Comparison of ENCODE assay signal across 29 cellular contexts in the genomic region with DNA sequence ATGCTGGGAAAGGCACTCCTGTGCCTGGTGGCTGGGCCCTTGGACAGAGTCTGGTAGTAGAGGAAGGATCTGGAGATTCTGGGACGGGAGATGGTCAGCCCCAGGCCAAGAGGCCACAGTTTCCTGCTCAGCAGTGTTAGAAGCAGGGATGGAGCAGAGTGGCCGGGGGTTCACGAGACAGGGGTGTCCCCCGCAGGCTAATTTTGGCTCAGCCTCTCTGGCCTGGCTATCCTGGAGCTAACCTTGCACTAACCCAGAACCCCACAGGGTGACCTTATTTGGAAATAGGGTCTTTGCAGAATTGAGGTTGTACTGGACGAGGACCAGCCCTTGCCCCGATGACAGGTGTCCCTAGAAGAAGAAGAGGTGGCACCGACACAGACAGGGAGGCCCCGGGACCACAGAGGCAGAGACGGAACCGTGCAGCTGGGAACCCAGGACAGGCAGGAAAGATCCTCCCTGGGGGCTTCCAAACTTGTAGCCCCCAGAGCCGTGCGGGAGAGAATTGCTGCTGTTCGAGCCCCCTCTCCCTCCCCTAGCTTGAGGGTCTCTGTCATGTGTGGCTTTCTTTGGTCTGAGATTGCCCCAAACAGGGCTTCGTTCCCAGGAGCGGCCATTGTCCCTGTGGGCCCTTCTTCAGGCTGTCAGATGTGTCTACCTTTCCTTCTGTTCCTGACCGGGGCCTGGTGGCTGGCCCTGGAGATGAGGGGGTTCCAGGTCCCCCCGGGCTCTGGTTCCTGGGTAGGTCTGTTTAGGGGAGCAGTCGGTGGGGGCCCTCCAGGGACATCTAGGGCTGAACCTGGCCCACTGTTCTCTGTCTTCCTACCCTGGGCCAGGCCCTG. TPM values are rescaled to one million over a fixed set of nuclear protein-coding genes. Genes with fewer than 3 reads are reported as not detected.
"Had no signal": no experiment of that assay in that cellular context is flagged by ENCODE, and none has a peak within 500 bp of the region (broad histone marks: within the 10 kb centered on the region; RNA-seq: fewer than 3 reads in every experiment).

No MANE protein-coding gene starts in this region.

- H3K4me1 ChIP-seq: adrenal gland, heart left ventricle, left lung, parathyroid adenoma, stomach, upper lobe of left lung had no signal

- ATAC-seq: heart left ventricle; left lung; naive thymus-derived CD4-positive, alpha-beta T cell; stimulated activated naive B cell treated with anti-CD40 and anti-IgM and Interleukin-4, amounts not matched to agents 10 μg/mL and 1 μg/mL and 100 μg/mL, for 72 hours had no signal

- H3K27ac Mint-ChIP-seq: activated CD4-positive, alpha-beta memory T cell treated with anti-CD3 and anti-CD28 coated beads for 36 hours; activated CD4-positive, alpha-beta T cell treated with anti-CD3 and anti-CD28 coated beads, Interleukin-2, amount 10 ng/mL, durations not matched to agents 24 days and 14 days; activated naive CD4-positive, alpha-beta T cell treated with anti-CD3 and anti-CD28 coated beads for 36 hours; activated naive CD8-positive, alpha-beta T cell treated with anti-CD3 and anti-CD28 coated beads for 36 hours; activated T-helper 1 cell treated with anti-CD3 and anti-CD28 coated beads, Interleukin-12 subunit alpha, Interleukin-12 subunit beta, Interleukin-2, Interleukin-4 antibody, amounts not matched to agents 30 ng/mL and 10 ng/mL and 1 ng/mL, durations not matched to agents 14 hours and 24 hours and 36 hours; naive thymus-derived CD4-positive, alpha-beta T cell; stimulated activated naive B cell treated with anti-CD40 and anti-IgM and Interleukin-4, amounts not matched to agents 10 μg/mL and 1 μg/mL and 100 μg/mL, for 72 hours had no signal

- H3K27ac ChIP-seq: adrenal gland, ascending aorta, cardiac muscle cell, heart left ventricle, left lung, parathyroid adenoma, stomach, thyroid gland, upper lobe of left lung had no signal

- H3K4me3 ChIP-seq: adrenal gland, ascending aorta, cardiac muscle cell, heart left ventricle, left lung, stomach, thyroid gland, upper lobe of left lung had no signal

- H3K27me3 ChIP-seq: adrenal gland, ascending aorta, cardiac muscle cell, thyroid gland, upper lobe of left lung had no signal

- H3K36me3 Mint-ChIP-seq: activated CD4-positive, alpha-beta memory T cell treated with anti-CD3 and anti-CD28 coated beads for 36 hours; activated naive CD8-positive, alpha-beta T cell treated with anti-CD3 and anti-CD28 coated beads for 36 hours; brain had no signal

- H3K4me3 Mint-ChIP-seq: activated CD4-positive, alpha-beta memory T cell treated with anti-CD3 and anti-CD28 coated beads for 36 hours; activated CD4-positive, alpha-beta T cell treated with anti-CD3 and anti-CD28 coated beads, Interleukin-2, amount 10 ng/mL, durations not matched to agents 24 days and 14 days; activated naive CD4-positive, alpha-beta T cell treated with anti-CD3 and anti-CD28 coated beads for 36 hours; activated naive CD8-positive, alpha-beta T cell treated with anti-CD3 and anti-CD28 coated beads for 36 hours; activated T-helper 1 cell treated with anti-CD3 and anti-CD28 coated beads, Interleukin-12 subunit alpha, Interleukin-12 subunit beta, Interleukin-2, Interleukin-4 antibody, amounts not matched to agents 30 ng/mL and 10 ng/mL and 1 ng/mL, durations not matched to agents 14 hours and 24 hours and 36 hours; brain; naive thymus-derived CD4-positive, alpha-beta T cell; stimulated activated naive B cell treated with anti-CD40 and anti-IgM and Interleukin-4, amounts not matched to agents 10 μg/mL and 1 μg/mL and 100 μg/mL, for 72 hours had no signal

- H3K27me3 Mint-ChIP-seq: activated CD4-positive, alpha-beta T cell treated with anti-CD3 and anti-CD28 coated beads, Interleukin-2, amount 10 ng/mL, durations not matched to agents 24 days and 14 days had no signal

- H3K4me1 Mint-ChIP-seq: activated CD4-positive, alpha-beta T cell treated with anti-CD3 and anti-CD28 coated beads, Interleukin-2, amount 10 ng/mL, durations not matched to agents 24 days and 14 days; activated naive CD8-positive, alpha-beta T cell treated with anti-CD3 and anti-CD28 coated beads for 36 hours; naive thymus-derived CD4-positive, alpha-beta T cell; stimulated activated naive B cell treated with anti-CD40 and anti-IgM and Interleukin-4, amounts not matched to agents 10 μg/mL and 1 μg/mL and 100 μg/mL, for 72 hours had no signal

- H3K9me3 ChIP-seq: adrenal gland, thyroid gland had no signal

- DNase-seq: activated CD4-positive, alpha-beta memory T cell treated with anti-CD3 and anti-CD28 coated beads for 36 hours; activated CD4-positive, alpha-beta T cell treated with anti-CD3 and anti-CD28 coated beads, Interleukin-2, amount 10 ng/mL, durations not matched to agents 24 days and 14 days; activated CD4-positive, CD25-positive, alpha-beta regulatory T cell treated with anti-CD3 and anti-CD28 coated beads, Interleukin-2, amount 50 U/mL, for 72 hours; activated CD8-positive, alpha-beta memory T cell treated with anti-CD3 and anti-CD28 coated beads, Interleukin-2, amount 50 U/mL, for 4 hours; activated effector memory CD4-positive, alpha-beta T cell treated with anti-CD3 and anti-CD28 coated beads, Interleukin-2, amount 50 U/mL, for 16 hours; activated naive CD4-positive, alpha-beta T cell treated with anti-CD3 and anti-CD28 coated beads for 36 hours; activated naive CD8-positive, alpha-beta T cell treated with anti-CD3 and anti-CD28 coated beads for 36 hours; activated T-cell treated with anti-CD3 and anti-CD28 coated beads, Interleukin-2, amount 50 U/mL, for 1 hour; adrenal gland; foreskin fibroblast; kidney glomerular epithelial cell; mammary epithelial cell; naive thymus-derived CD4-positive, alpha-beta T cell; occipital lobe; stimulated activated CD4-positive, alpha-beta T cell treated with anti-CD3 and anti-CD28 coated beads, Interleukin-12 subunit alpha, Interleukin-12 subunit beta, amount 100 ng/mL, for 4 hours; stimulated activated CD4-positive, alpha-beta T cell treated with anti-CD3 and anti-CD28 coated beads, Interleukin-4, amount 100 ng/mL, for 24 hours; stimulated activated naive B cell treated with anti-CD40 and anti-IgM and Interleukin-4, amounts not matched to agents 10 μg/mL and 1 μg/mL and 100 μg/mL, for 72 hours; stomach; T-helper 2 cell; thyroid gland had no signal

- H3K9me3 Mint-ChIP-seq: activated naive CD4-positive, alpha-beta T cell treated with anti-CD3 and anti-CD28 coated beads for 36 hours had no signal

RNA-seq across cellular contexts. Expression of a gene that starts 49.9 kb away (rescaled TPM):
- total RNA-seq: activated CD4-positive, alpha-beta memory T cell treated with anti-CD3 and anti-CD28 coated beads for 36 hours; activated CD4-positive, alpha-beta T cell treated with anti-CD3 and anti-CD28 coated beads, Interleukin-2, amount 10 ng/mL, durations not matched to agents 24 days and 14 days; activated CD8-positive, alpha-beta memory T cell treated with anti-CD3 and anti-CD28 coated beads for 36 hours; activated naive CD4-positive, alpha-beta T cell treated with anti-CD3 and anti-CD28 coated beads for 36 hours; activated naive CD8-positive, alpha-beta T cell treated with anti-CD3 and anti-CD28 coated beads for 36 hours; activated T-helper 1 cell treated with anti-CD3 and anti-CD28 coated beads, Interleukin-12 subunit alpha, Interleukin-12 subunit beta, Interleukin-2, Interleukin-4 antibody, amounts not matched to agents 30 ng/mL and 10 ng/mL and 1 ng/mL, durations not matched to agents 14 hours and 24 hours and 36 hours; naive thymus-derived CD4-positive, alpha-beta T cell had no signal
- polyA plus RNA-seq: naive thymus-derived CD4-positive, alpha-beta T cell had no signal
